7 cellular contexts compared by ENCODE assay signal in the genomic region with DNA sequence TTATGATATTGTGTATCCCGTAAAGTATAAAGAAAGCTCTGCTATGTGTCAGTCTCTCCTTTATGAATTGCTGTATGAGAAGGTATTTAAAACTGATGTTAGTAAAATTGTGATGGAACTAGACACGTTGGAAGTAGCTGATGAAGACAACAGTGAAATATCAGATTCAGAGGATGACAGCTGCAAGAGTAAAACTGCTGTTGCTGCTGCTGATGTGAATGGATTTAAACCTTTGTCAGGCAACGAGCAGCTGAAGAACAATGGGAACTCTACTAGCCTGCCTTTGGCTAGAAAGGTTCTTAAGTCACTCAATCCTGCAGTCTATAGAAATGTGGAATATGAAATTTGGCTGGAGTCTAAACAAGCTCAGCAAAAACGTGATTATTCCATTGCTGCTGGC. TPM values are rescaled to one million over a fixed set of nuclear protein-coding genes. Genes with fewer than 3 reads are reported as not detected.
DNase-seq lines count a peak whose midpoint lies in the region; ATAC-seq, FAIRE-seq and TF ChIP-seq lines count a peak whose summit lies in the region.
"Not testable (repeated sequence)": the region's sequence is repeated elsewhere in the genome, so short reads cannot be mapped to it uniquely, and the experiment has no call there.

No MANE protein-coding gene starts in this region.

- DNase-seq in CD8-positive, alpha-beta T cell; activated B cell treated with CpG ODN at 0.5 μM for 24 hours; astrocyte (ENCODE audit: low read depth); memory B cell (ENCODE audit: low spot score in 2 of 2); testis: not testable (repeated sequence)

- not testable (repeated sequence) for H3K9ac ChIP-seq in astrocyte (ENCODE audit: low read length)

- peaks cover 54% of the 10 kb centered on the region for H3K36me3 Mint-ChIP-seq in CD8-positive, alpha-beta T cell
- H3K36me3 Mint-ChIP-seq in IgD-negative memory B cell, result not testable (repeated sequence)
- H3K36me3 Mint-ChIP-seq in activated B cell treated with CpG ODN at 0.5 μM for 24 hours (ENCODE audit: low read depth), result peaks cover 20% of the 10 kb centered on the region
- H3K36me3 Mint-ChIP-seq in astrocyte (ENCODE audit: low read depth, unreplicated experiment), result peaks cover 15% of the 10 kb centered on the region
- peaks cover 16% of the 10 kb centered on the region for H3K36me3 Mint-ChIP-seq in memory B cell
- peaks cover 78% of the 10 kb centered on the region for H3K36me3 Mint-ChIP-seq in nephron (ENCODE audit: low read depth)

- TF ChIP-seq CTCF in CD8-positive, alpha-beta T cell (IDR thresholded peaks at IDR 0.05); activated B cell treated with CpG ODN at 0.5 μM for 24 hours (IDR thresholded peaks at IDR 0.05); astrocyte (IDR thresholded peaks at IDR 0.05; ENCODE audit: insufficient read depth, low read depth, low read length); nephron (IDR thresholded peaks at IDR 0.05; ENCODE audit: unreplicated experiment in 3 of 3); testis (IDR thresholded peaks at IDR 0.05): not testable (repeated sequence)

- 51 to 52% methylated on average over 4 of the region's 4 CpGs for WGBS in testis, 2 donors

- not testable (repeated sequence) for H3K27me3 Mint-ChIP-seq in CD8-positive, alpha-beta T cell (ENCODE audit: low read depth); IgD-negative memory B cell; activated B cell treated with CpG ODN at 0.5 μM for 24 hours; astrocyte (ENCODE audit: low read depth, unreplicated experiment); memory B cell; nephron (ENCODE audit: low read depth)

- H3K36me3 ChIP-seq in CD8-positive, alpha-beta T cell (ENCODE audit: insufficient read depth, low read length); astrocyte (ENCODE audit: insufficient read depth, low read length); testis (ENCODE audit: low read depth, missing control alignments): not testable (repeated sequence)

- CTCF ChIA-PET in CD8-positive, alpha-beta T cell (lab: Charles Lee); activated B cell treated with CpG ODN at 0.5 μM for 24 hours (lab: Charles Lee): not testable (repeated sequence)

- H3K4me1 Mint-ChIP-seq in CD8-positive, alpha-beta T cell (ENCODE audit: low read depth), result peaks cover 56% of the 10 kb centered on the region
- H3K4me1 Mint-ChIP-seq in IgD-negative memory B cell (peaks cover 36 to 46% (median 42%) of the 10 kb centered on the region in 3 donors), activated B cell treated with CpG ODN at 0.5 μM for 24 hours (peaks cover 55% of the 10 kb centered on the region), memory B cell (peaks cover 43% of the 10 kb centered on the region)
- not testable (repeated sequence) for H3K4me1 Mint-ChIP-seq in astrocyte (ENCODE audit: low read depth, unreplicated experiment); nephron

- intact Hi-C loops in CD8-positive, alpha-beta T cell (cut with DNase I, micrococcal nuclease), result loop anchor here in 1 of 2 experiments (5.0 kb wide), 1 partner anchor 33 kb away; a partner anchor contains a TSS
- intact Hi-C loops in activated B cell treated with CpG ODN at 0.5 μM for 24 hours (cut with micrococcal nuclease); testis (cut with DNase I; ENCODE audit: low total_unique reads): not testable (repeated sequence)

- not testable (repeated sequence) for H3K9me3 ChIP-seq in CD8-positive, alpha-beta T cell (ENCODE audit: low read length); astrocyte (ENCODE audit: insufficient read depth, low read depth, low read length); testis

- H3K9me3 Mint-ChIP-seq in CD8-positive, alpha-beta T cell; IgD-negative memory B cell; activated B cell treated with CpG ODN at 0.5 μM for 24 hours; astrocyte (ENCODE audit: unreplicated experiment); memory B cell: not testable (repeated sequence)
- H3K9me3 Mint-ChIP-seq in nephron, result peaks cover 34% of the 10 kb centered on the region

- not testable (repeated sequence) for H3K27me3 ChIP-seq in CD8-positive, alpha-beta T cell (ENCODE audit: insufficient read depth, low read length); astrocyte (ENCODE audit: insufficient read depth, low read length); testis

- peak overlapping the region; percentile 72 for H3K4me3 Mint-ChIP-seq in CD8-positive, alpha-beta T cell
- H3K4me3 Mint-ChIP-seq in IgD-negative memory B cell (peak overlapping the region; percentile 5 to 68 (median 60)), activated B cell treated with CpG ODN at 0.5 μM for 24 hours (peak overlapping the region; percentile 59), memory B cell (peak overlapping the region; percentile 63)
- not testable (repeated sequence) for H3K4me3 Mint-ChIP-seq in astrocyte (ENCODE audit: unreplicated experiment); nephron

- POLR2A ChIA-PET in CD8-positive, alpha-beta T cell (lab: Charles Lee); activated B cell treated with CpG ODN at 0.5 μM for 24 hours (lab: Charles Lee): not testable (repeated sequence)

- H3K27ac ChIP-seq in CD8-positive, alpha-beta T cell (ENCODE audit: low read depth, low read length); astrocyte (ENCODE audit: low read depth, low read length): not testable (repeated sequence)
- H3K27ac ChIP-seq in testis, result peak overlapping the region; percentile 50 to 73

- H3K27ac Mint-ChIP-seq in CD8-positive, alpha-beta T cell; IgD-negative memory B cell; astrocyte (ENCODE audit: unreplicated experiment); memory B cell: not testable (repeated sequence)
- peak overlapping the region; percentile 11 for H3K27ac Mint-ChIP-seq in activated B cell treated with CpG ODN at 0.5 μM for 24 hours
- peak overlapping the region in 2 of 3 experiments; percentile 40 to 61 for H3K27ac Mint-ChIP-seq in nephron

- not testable (repeated sequence) for H3K4me3 ChIP-seq in CD8-positive, alpha-beta T cell (ENCODE audit: low read depth, low read length); astrocyte (ENCODE audit: insufficient read depth, low read depth, low read length); testis

- peaks cover 19% of the 10 kb centered on the region for H4K20me1 ChIP-seq in astrocyte (ENCODE audit: insufficient read depth, low read length)

- TF ChIP-seq POLR2A in testis (IDR thresholded peaks at IDR 0.05), result not testable (repeated sequence)

- FAIRE-seq in astrocyte (lab: Jason Lieb, UNC), result peak; percentile 34

- not testable (repeated sequence) for ATAC-seq in CD8-positive, alpha-beta T cell; activated B cell treated with CpG ODN at 0.5 μM for 24 hours (ENCODE audit: low read depth); memory B cell (ENCODE audit: low read depth)

- not testable (repeated sequence) for H3K4me2 ChIP-seq in astrocyte (ENCODE audit: low read length)

- not testable (repeated sequence) for H2AFZ ChIP-seq in astrocyte (ENCODE audit: low read depth, low read length)

- H3K4me1 ChIP-seq in CD8-positive, alpha-beta T cell (ENCODE audit: insufficient read depth, low read length); astrocyte (ENCODE audit: insufficient read depth, low read length): not testable (repeated sequence)
- H3K4me1 ChIP-seq in testis, result peaks cover 19% of the 10 kb centered on the region

- not testable (repeated sequence) for H3K79me2 ChIP-seq in astrocyte (ENCODE audit: insufficient read depth, low read length)

RNA-seq across cellular contexts. Expression of a gene that starts 33.5 kb away (rescaled TPM):
- 10 to 100 TPM; 11.5 to 11.8 TPM for total RNA-seq in CD8-positive, alpha-beta T cell
- polyA plus RNA-seq in IgD-negative memory B cell (8.3 TPM), testis (ENCODE audit: insufficient read depth, low read depth, low replicate concordance) (16.8 TPM)
- total RNA-seq in activated B cell treated with CpG ODN at 0.5 μM for 24 hours (21.4 and 27.2 TPM in 2 replicates), astrocyte (10.4 and 11.8 TPM in 2 replicates), testis (10 to 100 TPM; 20.5 to 20.6 TPM)
